1 cellular context compared by ENCODE assay signal in genomic region chr15:100942656-100943055, GRCh38.
TF ChIP-seq lines count a peak whose summit lies in the region.

No MANE protein-coding gene starts in this region.

TF ChIP-seq in GM12878, 131 proteins besides CTCF, POLR2A, EP300 and RAD21:
- TF ChIP-seq MLLT1 (IDR thresholded peaks at IDR 0.05): peak; percentile 95
- TF ChIP-seq IKZF1 (conservative IDR thresholded peaks at IDR 0.05): no peak
